ENCODE assay signal across 8 cellular contexts in genomic region chr21:31866077-31866511, GRCh38. TPM values are rescaled to one million over a fixed set of nuclear protein-coding genes. Genes with fewer than 3 reads are reported as not detected.
DNase-seq lines count a peak whose midpoint lies in the region; ATAC-seq and TF ChIP-seq lines count a peak whose summit lies in the region.

No MANE protein-coding gene starts in this region.

- H3K4me1 ChIP-seq in breast epithelium, result no peaks in the 10 kb centered on the region

- H3K27ac ChIP-seq in breast epithelium, result no peak overlapping the region

- ATAC-seq in GM18520 (IDR thresholded peaks at IDR 0.05; ENCODE audit: unreplicated experiment), result no peak

- TF ChIP-seq CTCF in WI38 (IDR thresholded peaks at IDR 0.05; ENCODE audit: low read depth, low read length), result peak; percentile 89
- peak; percentile 59 to 80 (median 80) for TF ChIP-seq CTCF in breast epithelium (IDR thresholded peaks at IDR 0.05)

- H3K4me3 ChIP-seq in H7 (ENCODE audit: insufficient read depth, low read depth, low read length), result no peak overlapping the region
- H3K4me3 ChIP-seq in WI38 (ENCODE audit: low read depth, low read length), result no peak overlapping the region
- H3K4me3 ChIP-seq in breast epithelium, result no peak overlapping the region

- no peaks in the 10 kb centered on the region for H3K36me3 ChIP-seq in H7 (replicated peaks; ENCODE audit: control insufficient read depth, insufficient read depth, low read length)
- no peaks in the 10 kb centered on the region for H3K36me3 ChIP-seq in breast epithelium

- H3K27me3 ChIP-seq in H7 (ENCODE audit: control insufficient read depth, insufficient read depth, low read length) (peaks cover 1% of the 10 kb centered on the region), breast epithelium (no peaks in the 10 kb centered on the region)

- TF ChIP-seq POLR2A in breast epithelium (IDR thresholded peaks at IDR 0.05), result no peak

- intact Hi-C loops in breast epithelium (cut with DNase I; ENCODE audit: low total_unique reads), result no loop called here

- peak; percentile 80 for DNase-seq in COLO668 (lab: John Stamatoyannopoulos, UW; ENCODE audit: unreplicated experiment)
- DNase-seq in H7, result peak; percentile 85
- DNase-seq in NCI-H2107 treated with DMSO at 0.1 percent for 48 hours (lab: John Stamatoyannopoulos, UW; ENCODE audit: unreplicated experiment), result peak; percentile 54
- DNase-seq in breast epithelium (ENCODE audit: low spot score in 2 of 2), result peak; percentile 73 to 87
- DNase-seq in inferior parietal cortex (ENCODE audit: extremely low spot score), result peak; percentile 87
- DNase-seq in stimulated activated CD4-positive, alpha-beta T cell treated with anti-CD3 and anti-CD28 coated beads, Interleukin-15, amount 100 ng/mL, for 24 hours, result peak; percentile 84

- no peaks in the 10 kb centered on the region for H3K9me3 ChIP-seq in breast epithelium

RNA-seq across cellular contexts. Expression of gene HUNK, which starts 6.7 kb away (rescaled TPM):
- total RNA-seq in H7 (2014; rRNA removed; shearing (Covaris generic)), result 3.2 and 6.8 TPM in 2 replicates
- total RNA-seq in breast epithelium, result 1 to 10 TPM in 2 of 3 donors, under 1 TPM in 1; 0.32 to 2.0 (median 1.3) TPM
